In genomic region chr13:23434431-23434830, GRCh38 we compare ENCODE assay signal across 16 cellular contexts.
"Had no signal": no experiment of that assay in that cellular context is flagged by ENCODE, and none has a peak within 500 bp of the region (broad histone marks: within the 10 kb centered on the region; RNA-seq: fewer than 3 reads in every experiment).

No MANE protein-coding gene starts in this region.

- H3K27ac Mint-ChIP-seq: activated CD8-positive, alpha-beta T cell treated with anti-CD3 and anti-CD28 coated beads, Interleukin-2, amount 10 ng/mL, durations not matched to agents 7 days and 5 days; activated naive CD8-positive, alpha-beta T cell; naive thymus-derived CD8-positive, alpha-beta T cell; T-helper 17 cell had no signal

- H3K36me3 Mint-ChIP-seq: activated naive CD8-positive, alpha-beta T cell; naive thymus-derived CD8-positive, alpha-beta T cell had no signal

- H3K4me1 ChIP-seq: pancreas, uterus had no signal

- H3K9me3 Mint-ChIP-seq: dendritic cell treated with granulocyte-macrophage colony-stimulating factor and Interleukin-4, amounts not matched to agents 40 ng/mL and 50 ng/mL, for 4 days; naive thymus-derived CD8-positive, alpha-beta T cell had no signal

- H3K27ac ChIP-seq: left ventricle myocardium inferior, pancreas, uterus had no signal

- DNase-seq: activated CD4-positive, alpha-beta T cell treated with anti-CD3 and anti-CD28 coated beads for 4 hours; activated CD8-positive, alpha-beta memory T cell treated with anti-CD3 and anti-CD28 coated beads, Interleukin-2, amount 50 U/mL, for 4 hours; activated CD8-positive, alpha-beta T cell treated with anti-CD3 and anti-CD28 coated beads, Interleukin-2, amount 10 ng/mL, durations not matched to agents 7 days and 5 days; activated effector memory CD4-positive, alpha-beta T cell treated with anti-CD3 and anti-CD28 coated beads, Interleukin-2, amount 50 U/mL, for 16 hours; activated T-cell treated with anti-CD3 and anti-CD28 coated beads, Interleukin-2, amount 50 U/mL, for 48 hours; hippocampal formation; left ventricle myocardium inferior; naive thymus-derived CD8-positive, alpha-beta T cell; pancreas; stimulated activated CD4-positive, alpha-beta T cell treated with anti-CD3 and anti-CD28 coated beads, Interleukin-4, amount 100 ng/mL, for 1 hour; stimulated activated naive CD4-positive, alpha-beta T cell; T-helper 17 cell; tibial artery; uterus had no signal

- H3K4me3 Mint-ChIP-seq: activated CD8-positive, alpha-beta T cell treated with anti-CD3 and anti-CD28 coated beads, Interleukin-2, amount 10 ng/mL, durations not matched to agents 7 days and 5 days; activated naive CD8-positive, alpha-beta T cell; dendritic cell treated with granulocyte-macrophage colony-stimulating factor and Interleukin-4, amounts not matched to agents 40 ng/mL and 50 ng/mL, for 4 days; T-helper 17 cell had no signal

- H3K27me3 ChIP-seq: pancreas, tibial artery, uterus had no signal

- H3K9me3 ChIP-seq: left ventricle myocardium inferior, pancreas, tibial artery, uterus had no signal

- H3K36me3 ChIP-seq: left ventricle myocardium inferior, pancreas, tibial artery, uterus had no signal
